1 cellular context compared by ENCODE assay signal in genomic region chr2:25878361-25879132, GRCh38.
TF ChIP-seq lines count a peak whose summit lies in the region.

Gene ASXL2 (minus strand): TSS chr2:25878487. CDS start chr2:25878222, 265 bp downstream.

TF ChIP-seq in HepG2, 621 proteins besides CTCF, POLR2A, EP300 and RAD21 (continued from another document and continues in another):
- TF ChIP-seq ZNF639 (CRISPR knock-in tag; conservative IDR thresholded peaks at IDR 0.05) (peak; percentile 57; the same call in 1 of the 2 replicates), PAXIP1 (CRISPR knock-in tag; conservative IDR thresholded peaks at IDR 0.05) (no peak; the same call in 1 of the 2 replicates), MTF1 (CRISPR knock-in tag; IDR thresholded peaks at IDR 0.05) (0 out of 2 replicates have a peak, but pooled peaks have one; percentile 52), ZFP90 (CRISPR knock-in tag; IDR thresholded peaks at IDR 0.05; ENCODE audit: borderline replicate concordance) (peak; percentile 61; the same call in 1 of the 2 replicates), ZNF792 (CRISPR knock-in tag; IDR thresholded peaks at IDR 0.05) (peak; percentile 85), ZSCAN20 (CRISPR knock-in tag; IDR thresholded peaks at IDR 0.05; ENCODE audit: borderline replicate concordance) (peak; percentile 99), GABPB1 (CRISPR knock-in tag; IDR thresholded peaks at IDR 0.05) (peak; percentile 94), HNF4G (IDR thresholded peaks at IDR 0.05; ENCODE audit: borderline replicate concordance, low read depth, low read length) (no peak), HNF4G (CRISPR knock-in tag; IDR thresholded peaks at IDR 0.05; ENCODE audit: borderline replicate concordance, low read depth) (peak; percentile 22; the same call in 1 of the 2 replicates), ZNF546 (CRISPR knock-in tag; conservative IDR thresholded peaks at IDR 0.05) (no peak), ZIK1 (CRISPR knock-in tag; IDR thresholded peaks at IDR 0.05; ENCODE audit: borderline replicate concordance, low read depth) (no peak), ETS1 (CRISPR knock-in tag; IDR thresholded peaks at IDR 0.05) (peak; percentile 79; the same call in 1 of the 2 replicates), SALL2 (CRISPR knock-in tag; IDR thresholded peaks at IDR 0.05) (0 out of 2 replicates have a peak, but pooled peaks have one; percentile 27), PRDM4 (CRISPR knock-in tag; IDR thresholded peaks at IDR 0.05; ENCODE audit: borderline replicate concordance) (no peak), FOXA1 (IDR thresholded peaks at IDR 0.05) (no peak), FOXA1 (CRISPR knock-in tag; IDR thresholded peaks at IDR 0.05) (no peak; the same call in 1 of the 2 replicates), ZNF296 (CRISPR knock-in tag; conservative IDR thresholded peaks at IDR 0.05) (no peak), SMAD1 (CRISPR knock-in tag; IDR thresholded peaks at IDR 0.05; ENCODE audit: borderline replicate concordance, low read depth) (peak; percentile 37; the same call in 1 of the 2 replicates), KMT2A (CRISPR knock-in tag; IDR thresholded peaks at IDR 0.05) (peak; percentile 62; the same call in 1 of the 2 replicates), ZNF7 (CRISPR knock-in tag; IDR thresholded peaks at IDR 0.05) (no peak), GATAD2A (CRISPR knock-in tag; IDR thresholded peaks at IDR 0.05) (no peak; the same call in 1 of the 2 replicates), MEF2D (CRISPR knock-in tag; IDR thresholded peaks at IDR 0.05) (peak; percentile 54; the same call in 1 of the 2 replicates), DBP (CRISPR knock-in tag; IDR thresholded peaks at IDR 0.05; ENCODE audit: not compliant biosample characterization) (peak; percentile 90), ZNF737 (CRISPR knock-in tag; IDR thresholded peaks at IDR 0.05; ENCODE audit: borderline replicate concordance) (no peak), UBTF (CRISPR knock-in tag; IDR thresholded peaks at IDR 0.05) (no peak; the same call in 1 of the 2 replicates), FOXK2 (IDR thresholded peaks at IDR 0.05) (peak; percentile 22; the same call in 1 of the 2 replicates), RCOR2 (CRISPR knock-in tag; IDR thresholded peaks at IDR 0.05) (peak; percentile 14; the same call in 1 of the 2 replicates), ZNF879 (CRISPR knock-in tag; IDR thresholded peaks at IDR 0.05) (peak; percentile 37; the same call in 1 of the 2 replicates), PCBP1 (IDR thresholded peaks at IDR 0.05; ENCODE audit: borderline replicate concordance, low read depth, low read length) (no peak), ATF7 (IDR thresholded peaks at IDR 0.05) (no peak), ATF7 (CRISPR knock-in tag; IDR thresholded peaks at IDR 0.05) (no peak), RFX3 (CRISPR knock-in tag; IDR thresholded peaks at IDR 0.05) (no peak), TMF1 (CRISPR knock-in tag; IDR thresholded peaks at IDR 0.05; ENCODE audit: low read depth) (peak; percentile 56; the same call in 1 of the 2 replicates), ZFAT (CRISPR knock-in tag; conservative IDR thresholded peaks at IDR 0.05) (0 out of 2 replicates have a peak, but pooled peaks have one; percentile 19), HMG20A (CRISPR knock-in tag; IDR thresholded peaks at IDR 0.05; ENCODE audit: borderline replicate concordance) (no peak), SPEN (CRISPR knock-in tag; IDR thresholded peaks at IDR 0.05; ENCODE audit: low read depth) (peak; percentile 89), ZHX2 (IDR thresholded peaks at IDR 0.05; ENCODE audit: low read depth) (peak; percentile 48; the same call in 1 of the 2 replicates), ZHX2 (CRISPR knock-in tag; IDR thresholded peaks at IDR 0.05; ENCODE audit: borderline replicate concordance) (no peak), TEAD3 (CRISPR knock-in tag; optimal IDR thresholded peaks at IDR 0.05; ENCODE audit: borderline replicate concordance) (peak; percentile 82), ZNF713 (CRISPR knock-in tag; IDR thresholded peaks at IDR 0.05) (no peak), CCDC6 (CRISPR knock-in tag; IDR thresholded peaks at IDR 0.05) (0 out of 2 replicates have a peak, but pooled peaks have one; percentile 37), FOXJ3 (CRISPR knock-in tag; IDR thresholded peaks at IDR 0.05; ENCODE audit: borderline replicate concordance) (peak; percentile 71; the same call in 1 of the 2 replicates), ZNF484 (CRISPR knock-in tag; IDR thresholded peaks at IDR 0.05; ENCODE audit: borderline replicate concordance, low read depth) (no peak), ZNF780A (CRISPR knock-in tag; IDR thresholded peaks at IDR 0.05) (peak; percentile 28; the same call in 1 of the 2 replicates), CBX2 (IDR thresholded peaks at IDR 0.05; ENCODE audit: low read depth, low read length) (no peak), CBX2 (CRISPR knock-in tag; IDR thresholded peaks at IDR 0.05; ENCODE audit: low read depth) (no peak), SRSF1 (optimal IDR thresholded peaks at IDR 0.05; ENCODE audit: low read depth, low read length) (no peak), ZNF431 (CRISPR knock-in tag; IDR thresholded peaks at IDR 0.05; ENCODE audit: borderline replicate concordance, low read depth) (peak; percentile 27; the same call in 1 of the 2 replicates), ZNF225 (CRISPR knock-in tag; IDR thresholded peaks at IDR 0.05) (no peak; the same call in 1 of the 2 replicates), KDM6A (CRISPR knock-in tag; IDR thresholded peaks at IDR 0.05; ENCODE audit: low read depth) (no peak), HNRNPUL1 (IDR thresholded peaks at IDR 0.05; ENCODE audit: low read depth, low read length) (no peak), FOXM1 (CRISPR knock-in tag; IDR thresholded peaks at IDR 0.05) (no peak)
